Comparison of ENCODE assay signal across 1 cellular context in the genomic region with DNA sequence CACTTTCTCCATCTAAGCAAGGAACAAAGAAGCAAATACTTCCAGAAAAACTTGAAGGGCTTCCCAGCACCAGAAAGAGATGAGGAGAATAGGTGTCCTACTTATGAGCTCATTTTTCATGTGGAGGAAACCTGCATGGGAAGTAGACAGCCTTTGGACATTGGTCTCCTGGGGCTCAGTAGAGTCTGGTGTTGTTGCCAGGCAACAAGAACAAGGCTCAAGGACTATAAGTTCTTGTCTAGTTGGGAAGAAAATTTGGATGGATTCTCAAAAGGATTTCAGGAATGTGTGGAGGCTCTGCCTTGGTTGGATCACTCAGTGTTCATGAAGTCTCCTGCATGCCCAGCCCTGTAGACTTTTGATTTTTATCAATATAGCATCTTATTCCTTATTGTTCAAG.
TF ChIP-seq lines count a peak whose summit lies in the region.

No MANE protein-coding gene starts in this region.

TF ChIP-seq in HepG2, 621 proteins besides CTCF, POLR2A, EP300 and RAD21 (continued from another document):
- TF ChIP-seq ZNF609 (CRISPR knock-in tag; IDR thresholded peaks at IDR 0.05; ENCODE audit: borderline replicate concordance) (no peak), PCBP2 (optimal IDR thresholded peaks at IDR 0.05; ENCODE audit: low read depth, low read length, poor library complexity, severe bottlenecking) (no peak), IRF2 (CRISPR knock-in tag; IDR thresholded peaks at IDR 0.05) (no peak), ZNF281 (CRISPR knock-in tag; IDR thresholded peaks at IDR 0.05; ENCODE audit: borderline replicate concordance) (no peak), AGO1 (IDR thresholded peaks at IDR 0.05; ENCODE audit: low read depth, low read length, poor library complexity, severe bottlenecking) (no peak), U2AF2 (IDR thresholded peaks at IDR 0.05; ENCODE audit: low read depth, low read length) (no peak), AKAP8 (CRISPR knock-in tag; IDR thresholded peaks at IDR 0.05) (no peak), ZNF674 (CRISPR knock-in tag; IDR thresholded peaks at IDR 0.05; ENCODE audit: low read depth) (no peak), ZNF451 (CRISPR knock-in tag; IDR thresholded peaks at IDR 0.05) (no peak), ELF3 (CRISPR knock-in tag; IDR thresholded peaks at IDR 0.05) (no peak), ZNF670 (CRISPR knock-in tag; IDR thresholded peaks at IDR 0.05; ENCODE audit: borderline replicate concordance) (no peak), USF2 (IDR thresholded peaks at IDR 0.05; ENCODE audit: low read depth, low read length) (no peak), USF2 (CRISPR knock-in tag; IDR thresholded peaks at IDR 0.05; ENCODE audit: borderline replicate concordance) (no peak), SKI (IDR thresholded peaks at IDR 0.05; ENCODE audit: partially characterized antibody) (peak; percentile 21), RFX3 (CRISPR knock-in tag; IDR thresholded peaks at IDR 0.05) (peak; percentile 70), SSRP1 (CRISPR knock-in tag; IDR thresholded peaks at IDR 0.05) (no peak), REL (CRISPR knock-in tag; conservative IDR thresholded peaks at IDR 0.05) (no peak), ZFP1 (CRISPR knock-in tag; IDR thresholded peaks at IDR 0.05) (no peak), NCOR1 (IDR thresholded peaks at IDR 0.05; ENCODE audit: borderline replicate concordance, low read length) (0 out of 2 replicates have a peak, but pooled peaks have one; percentile 24), RFX1 (IDR thresholded peaks at IDR 0.05) (peak; percentile 43; the same call in 1 of the 2 replicates), ZZZ3 (CRISPR knock-in tag; IDR thresholded peaks at IDR 0.05; ENCODE audit: borderline replicate concordance) (no peak), ZNF510 (CRISPR knock-in tag; IDR thresholded peaks at IDR 0.05; ENCODE audit: low read depth) (no peak)
- TF ChIP-seq, protein P1, sequence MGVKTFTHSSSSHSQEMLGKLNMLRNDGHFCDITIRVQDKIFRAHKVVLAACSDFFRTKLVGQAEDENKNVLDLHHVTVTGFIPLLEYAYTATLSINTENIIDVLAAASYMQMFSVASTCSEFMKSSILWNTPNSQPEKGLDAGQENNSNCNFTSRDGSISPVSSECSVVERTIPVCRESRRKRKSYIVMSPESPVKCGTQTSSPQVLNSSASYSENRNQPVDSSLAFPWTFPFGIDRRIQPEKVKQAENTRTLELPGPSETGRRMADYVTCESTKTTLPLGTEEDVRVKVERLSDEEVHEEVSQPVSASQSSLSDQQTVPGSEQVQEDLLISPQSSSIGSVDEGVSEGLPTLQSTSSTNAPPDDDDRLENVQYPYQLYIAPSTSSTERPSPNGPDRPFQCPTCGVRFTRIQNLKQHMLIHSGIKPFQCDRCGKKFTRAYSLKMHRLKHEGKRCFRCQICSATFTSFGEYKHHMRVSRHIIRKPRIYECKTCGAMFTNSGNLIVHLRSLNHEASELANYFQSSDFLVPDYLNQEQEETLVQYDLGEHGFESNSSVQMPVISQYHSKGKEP (CRISPR knock-in tag; IDR thresholded peaks at IDR 0.05): no peak
- TF ChIP-seq, protein P2, sequence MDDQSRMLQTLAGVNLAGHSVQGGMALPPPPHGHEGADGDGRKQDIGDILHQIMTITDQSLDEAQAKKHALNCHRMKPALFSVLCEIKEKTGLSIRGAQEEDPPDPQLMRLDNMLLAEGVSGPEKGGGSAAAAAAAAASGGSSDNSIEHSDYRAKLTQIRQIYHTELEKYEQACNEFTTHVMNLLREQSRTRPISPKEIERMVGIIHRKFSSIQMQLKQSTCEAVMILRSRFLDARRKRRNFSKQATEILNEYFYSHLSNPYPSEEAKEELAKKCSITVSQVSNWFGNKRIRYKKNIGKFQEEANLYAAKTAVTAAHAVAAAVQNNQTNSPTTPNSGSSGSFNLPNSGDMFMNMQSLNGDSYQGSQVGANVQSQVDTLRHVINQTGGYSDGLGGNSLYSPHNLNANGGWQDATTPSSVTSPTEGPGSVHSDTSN (CRISPR knock-in tag; IDR thresholded peaks at IDR 0.05; ENCODE audit: borderline replicate concordance): no peak
- TF ChIP-seq, protein P3, sequence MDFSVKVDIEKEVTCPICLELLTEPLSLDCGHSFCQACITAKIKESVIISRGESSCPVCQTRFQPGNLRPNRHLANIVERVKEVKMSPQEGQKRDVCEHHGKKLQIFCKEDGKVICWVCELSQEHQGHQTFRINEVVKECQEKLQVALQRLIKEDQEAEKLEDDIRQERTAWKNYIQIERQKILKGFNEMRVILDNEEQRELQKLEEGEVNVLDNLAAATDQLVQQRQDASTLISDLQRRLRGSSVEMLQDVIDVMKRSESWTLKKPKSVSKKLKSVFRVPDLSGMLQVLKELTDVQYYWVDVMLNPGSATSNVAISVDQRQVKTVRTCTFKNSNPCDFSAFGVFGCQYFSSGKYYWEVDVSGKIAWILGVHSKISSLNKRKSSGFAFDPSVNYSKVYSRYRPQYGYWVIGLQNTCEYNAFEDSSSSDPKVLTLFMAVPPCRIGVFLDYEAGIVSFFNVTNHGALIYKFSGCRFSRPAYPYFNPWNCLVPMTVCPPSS (IDR thresholded peaks at IDR 0.05): no peak
